ENCODE assay signal across 19 cellular contexts in the genomic region with DNA sequence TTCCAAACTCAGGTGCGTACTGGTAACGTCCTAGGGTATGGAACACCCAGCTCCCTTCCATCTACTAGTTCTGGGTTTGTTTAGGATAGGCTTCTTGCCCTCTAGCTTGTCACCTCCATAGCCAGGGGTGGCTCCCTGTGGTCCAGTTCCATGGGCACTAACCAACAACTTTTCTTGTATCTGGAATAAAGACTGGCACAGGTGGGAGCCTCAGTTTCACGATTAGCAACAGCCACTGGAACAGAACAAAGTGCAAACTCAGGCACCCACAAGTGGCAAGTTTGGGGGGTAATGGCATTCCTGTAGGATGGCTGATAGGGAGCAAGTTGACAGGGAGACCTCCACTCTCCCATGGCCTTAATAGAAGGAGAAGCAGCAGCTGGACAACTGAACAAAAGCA. TPM values are rescaled to one million over a fixed set of nuclear protein-coding genes. Genes with fewer than 3 reads are reported as not detected.
"Had no signal": no experiment of that assay in that cellular context is flagged by ENCODE, and none has a peak within 500 bp of the region (broad histone marks: within the 10 kb centered on the region; RNA-seq: fewer than 3 reads in every experiment).

No MANE protein-coding gene starts in this region.

- H3K4me3 Mint-ChIP-seq: activated CD4-positive, alpha-beta T cell treated with anti-CD3 and anti-CD28 coated beads for 36 hours; activated CD8-positive, alpha-beta T cell treated with anti-CD3 and anti-CD28 coated beads for 36 hours; activated naive CD4-positive, alpha-beta T cell treated with anti-CD3 and anti-CD28 coated beads, Interleukin-2, amount 10 ng/mL, durations not matched to agents 7 days and 5 days; activated T-helper 17 cell treated with anti-CD3 and anti-CD28 coated beads, Interleukin-2, amount 50 U/mL, for 72 hours; immature natural killer cell; neural progenitor cell; stimulated activated naive B cell treated with anti-CD40 and anti-IgM and Interleukin-4, amounts not matched to agents 10 μg/mL and 1 μg/mL and 100 μg/mL, for 72 hours had no signal

- H3K27ac Mint-ChIP-seq: activated CD4-positive, alpha-beta T cell treated with anti-CD3 and anti-CD28 coated beads for 36 hours; activated CD8-positive, alpha-beta T cell treated with anti-CD3 and anti-CD28 coated beads for 36 hours; neural progenitor cell had no signal

- DNase-seq: activated CD4-positive, alpha-beta T cell treated with anti-CD3 and anti-CD28 coated beads for 36 hours; activated CD8-positive, alpha-beta T cell treated with anti-CD3 and anti-CD28 coated beads for 36 hours; activated naive CD4-positive, alpha-beta T cell treated with anti-CD3 and anti-CD28 coated beads, Interleukin-2, amount 10 ng/mL, durations not matched to agents 7 days and 5 days; activated T-cell treated with anti-CD3 and anti-CD28 coated beads for 4 hours; effector CD8-positive, alpha-beta T cell; immature natural killer cell; left lung; mesendoderm; retina; stimulated activated CD4-positive, alpha-beta T cell treated with anti-CD3 and anti-CD28 coated beads, Interleukin-1b, Interleukin-23, amount 100 ng/mL, for 48 hours; stimulated activated naive B cell treated with anti-CD40 and anti-IgM and Interleukin-4, amounts not matched to agents 10 μg/mL and 1 μg/mL and 100 μg/mL, for 72 hours; T-helper 9 cell had no signal

- H3K27me3 Mint-ChIP-seq: activated CD4-positive, alpha-beta T cell treated with anti-CD3 and anti-CD28 coated beads for 36 hours; activated CD8-positive, alpha-beta T cell treated with anti-CD3 and anti-CD28 coated beads for 36 hours; activated T-helper 17 cell treated with anti-CD3 and anti-CD28 coated beads, Interleukin-2, amount 50 U/mL, for 72 hours; stimulated activated naive B cell treated with anti-CD40 and anti-IgM and Interleukin-4, amounts not matched to agents 10 μg/mL and 1 μg/mL and 100 μg/mL, for 72 hours had no signal

- H3K36me3 ChIP-seq: cardiac muscle cell, colonic mucosa, left lung, neural progenitor cell, ovary had no signal

- H3K36me3 Mint-ChIP-seq: neural progenitor cell had no signal

- ATAC-seq: activated CD4-positive, alpha-beta T cell treated with anti-CD3 and anti-CD28 coated beads for 36 hours; activated CD8-positive, alpha-beta T cell treated with anti-CD3 and anti-CD28 coated beads for 36 hours; activated T-helper 17 cell treated with anti-CD3 and anti-CD28 coated beads, Interleukin-2, amount 50 U/mL, for 72 hours; left lung; stimulated activated naive B cell treated with anti-CD40 and anti-IgM and Interleukin-4, amounts not matched to agents 10 μg/mL and 1 μg/mL and 100 μg/mL, for 72 hours had no signal

- H3K4me3 ChIP-seq: cardiac muscle cell, colonic mucosa, left lung, neural progenitor cell, ovary, spleen had no signal

- H3K9me3 ChIP-seq: colonic mucosa, left lung, ovary, spleen had no signal

- H3K27ac ChIP-seq: cardiac muscle cell, colonic mucosa, epithelial cell of prostate, left lung, neural progenitor cell, ovary had no signal

- H3K4me1 ChIP-seq: colonic mucosa, neural progenitor cell had no signal

- H3K9me3 Mint-ChIP-seq: activated naive CD4-positive, alpha-beta T cell treated with anti-CD3 and anti-CD28 coated beads, Interleukin-2, amount 10 ng/mL, durations not matched to agents 7 days and 5 days; activated T-helper 17 cell treated with anti-CD3 and anti-CD28 coated beads, Interleukin-2, amount 50 U/mL, for 72 hours; immature natural killer cell; neural progenitor cell had no signal

- H3K27me3 ChIP-seq: colonic mucosa, left lung, ovary, spleen had no signal

RNA-seq across cellular contexts. Expression of a gene that starts 49.1 kb away (rescaled TPM):
- total RNA-seq: cardiac muscle cell had no signal

RNA-seq across cellular contexts. Expression of a gene that starts 59.8 kb away (rescaled TPM):
- total RNA-seq: cardiac muscle cell had no signal
